In the genomic region with DNA sequence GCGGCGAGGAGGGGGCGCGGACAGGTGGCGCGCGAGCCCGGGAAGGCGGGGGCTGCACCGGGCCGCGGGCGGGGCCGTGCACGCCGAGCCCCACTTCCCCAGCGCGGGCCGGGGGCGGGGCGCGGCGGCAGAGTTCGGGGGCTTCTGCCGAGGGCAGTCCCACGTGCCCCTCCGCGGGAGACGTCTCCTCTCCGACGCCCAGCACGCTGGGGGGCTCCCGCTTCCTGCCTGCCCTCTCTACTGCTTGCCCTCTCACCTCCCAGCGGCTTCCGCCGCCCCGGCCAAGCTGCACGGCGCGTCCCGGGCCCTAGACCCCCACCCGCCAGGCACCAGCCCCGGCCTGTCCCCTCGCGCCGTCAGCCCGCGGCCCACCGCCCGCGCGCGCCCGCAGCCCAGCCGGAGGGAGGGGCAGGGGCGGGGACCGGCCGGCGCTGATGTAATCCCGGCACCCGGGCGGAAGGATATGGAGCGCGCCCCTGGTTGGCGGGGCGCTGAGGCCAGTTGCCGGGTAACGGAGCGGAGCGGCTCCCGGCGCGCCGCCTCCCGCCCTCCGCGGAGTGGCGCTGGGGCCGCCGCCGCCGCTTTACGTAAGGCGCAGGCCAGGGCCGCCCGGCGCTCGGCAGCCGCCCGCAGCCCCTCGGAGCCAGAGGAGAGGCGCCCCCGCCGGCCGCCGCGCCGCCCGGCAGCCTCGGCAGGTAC, we compare ENCODE assay signal across 8 cellular contexts. TPM values are rescaled to one million over a fixed set of nuclear protein-coding genes. Genes with fewer than 3 reads are reported as not detected.
A peak's percentile ranks its signal among the peaks of the same experiment; 100 is the strongest.
DNase-seq lines count a peak whose midpoint lies in the region; ATAC-seq and TF ChIP-seq lines count a peak whose summit lies in the region.

A gene with protein sequence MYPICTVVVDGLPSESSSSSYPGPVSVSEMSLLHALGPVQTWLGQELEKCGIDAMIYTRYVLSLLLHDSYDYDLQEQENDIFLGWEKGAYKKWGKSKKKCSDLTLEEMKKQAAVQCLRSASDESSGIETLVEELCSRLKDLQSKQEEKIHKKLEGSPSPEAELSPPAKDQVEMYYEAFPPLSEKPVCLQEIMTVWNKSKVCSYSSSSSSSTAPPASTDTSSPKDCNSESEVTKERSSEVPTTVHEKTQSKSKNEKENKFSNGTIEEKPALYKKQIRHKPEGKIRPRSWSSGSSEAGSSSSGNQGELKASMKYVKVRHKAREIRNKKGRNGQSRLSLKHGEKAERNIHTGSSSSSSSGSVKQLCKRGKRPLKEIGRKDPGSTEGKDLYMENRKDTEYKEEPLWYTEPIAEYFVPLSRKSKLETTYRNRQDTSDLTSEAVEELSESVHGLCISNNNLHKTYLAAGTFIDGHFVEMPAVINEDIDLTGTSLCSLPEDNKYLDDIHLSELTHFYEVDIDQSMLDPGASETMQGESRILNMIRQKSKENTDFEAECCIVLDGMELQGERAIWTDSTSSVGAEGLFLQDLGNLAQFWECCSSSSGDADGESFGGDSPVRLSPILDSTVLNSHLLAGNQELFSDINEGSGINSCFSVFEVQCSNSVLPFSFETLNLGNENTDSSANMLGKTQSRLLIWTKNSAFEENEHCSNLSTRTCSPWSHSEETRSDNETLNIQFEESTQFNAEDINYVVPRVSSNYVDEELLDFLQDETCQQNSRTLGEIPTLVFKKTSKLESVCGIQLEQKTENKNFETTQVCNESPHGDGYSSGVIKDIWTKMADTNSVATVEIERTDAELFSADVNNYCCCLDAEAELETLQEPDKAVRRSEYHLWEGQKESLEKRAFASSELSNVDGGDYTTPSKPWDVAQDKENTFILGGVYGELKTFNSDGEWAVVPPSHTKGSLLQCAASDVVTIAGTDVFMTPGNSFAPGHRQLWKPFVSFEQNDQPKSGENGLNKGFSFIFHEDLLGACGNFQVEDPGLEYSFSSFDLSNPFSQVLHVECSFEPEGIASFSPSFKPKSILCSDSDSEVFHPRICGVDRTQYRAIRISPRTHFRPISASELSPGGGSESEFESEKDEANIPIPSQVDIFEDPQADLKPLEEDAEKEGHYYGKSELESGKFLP (N-terminal part only) (plus strand): TSS at position 581 of the 699 bp plus-strand sequence. CDS start 41,727 bp downstream, outside the sequence.

- H3K36me3 Mint-ChIP-seq in Caco-2 (ENCODE audit: insufficient read depth, unreplicated experiment) (peaks cover 2% of the 10 kb centered on the region), endodermal cell (ENCODE audit: low read depth) (peaks cover 4% of the 10 kb centered on the region), mesothelial cell of epicardium (no peaks in the 10 kb centered on the region)

- no peaks in the 10 kb centered on the region for H3K36me3 ChIP-seq in Caco-2 (ENCODE audit: control insufficient read depth, insufficient read depth, low read length)
- no peaks in the 10 kb centered on the region for H3K36me3 ChIP-seq in HUES48 (ENCODE audit: control insufficient read depth, insufficient read depth, low read length)
- H3K36me3 ChIP-seq in NT2/D1 (ENCODE audit: insufficient read depth, insufficient read length, low read length), result peaks cover 10% of the 10 kb centered on the region
- H3K36me3 ChIP-seq in endodermal cell (ENCODE audit: control insufficient read depth, insufficient read depth, low read length), result peaks cover 10% of the 10 kb centered on the region

- H3K27ac ChIP-seq in HUES48 (ENCODE audit: low read depth, low read length) (peak within 1 kb of the TSS; percentile 86), endodermal cell (ENCODE audit: low read depth, low read length) (peak within 1 kb of the TSS; percentile 97)

- H3K27me3 Mint-ChIP-seq in Caco-2 (ENCODE audit: insufficient read depth, unreplicated experiment) (no peaks in the 10 kb centered on the region), endodermal cell (ENCODE audit: insufficient read depth) (peaks cover 12% of the 10 kb centered on the region), mesothelial cell of epicardium (ENCODE audit: low read depth) (no peaks in the 10 kb centered on the region)

- peaks cover 8% of the 10 kb centered on the region for H3K4me1 Mint-ChIP-seq in Caco-2 (ENCODE audit: low read depth, unreplicated experiment)
- peaks cover 41% of the 10 kb centered on the region for H3K4me1 Mint-ChIP-seq in endodermal cell
- peaks cover 41% of the 10 kb centered on the region for H3K4me1 Mint-ChIP-seq in mesothelial cell of epicardium

- intact Hi-C loops in Caco-2 (cut with micrococcal nuclease; ENCODE audit: unreplicated experiment), result loop anchor here (2.0 to 5.0 kb wide), 2 partner anchors 60 to 93 kb away; no protein-coding TSS in a partner anchor

- DNase-seq in Caco-2, result peak; percentile 91 to 95
- peak; percentile 84 for DNase-seq in NT2/D1 (ENCODE audit: low read depth, low spot score)
- DNase-seq in activated CD8-positive, alpha-beta memory T cell treated with anti-CD3 and anti-CD28 coated beads, Interleukin-2, amount 50 U/mL, for 1 hour (ENCODE audit: extremely low read depth), result peak; percentile 69
- DNase-seq in endodermal cell, result peak; percentile 95
- DNase-seq in mesothelial cell of epicardium (ENCODE audit: low spot score in 2 of 2, unreplicated experiment in 2 of 2), result peak; percentile 93
- peak; percentile 75 to 87 for DNase-seq in stimulated activated CD8-positive, alpha-beta memory T cell treated with anti-CD3 and anti-CD28 coated beads, Interleukin-15, amount 100 ng/mL, for 4 hours (ENCODE audit: low read depth in 2 of 2)

- H3K9me3 Mint-ChIP-seq in Caco-2 (ENCODE audit: unreplicated experiment), result no peaks in the 10 kb centered on the region
- no peaks in the 10 kb centered on the region for H3K9me3 Mint-ChIP-seq in endodermal cell
- H3K9me3 Mint-ChIP-seq in mesothelial cell of epicardium, result no peaks in the 10 kb centered on the region

- peak; percentile 72 for ATAC-seq in GM21381 (IDR thresholded peaks at IDR 0.05; ENCODE audit: unreplicated experiment)

- TF ChIP-seq CTCF in Caco-2 (IDR thresholded peaks at IDR 0.05; ENCODE audit: insufficient read depth in 1 of 2, low read depth in 1 of 2, low read length in 1 of 2, severe bottlenecking in 1 of 2, unreplicated experiment in 1 of 2), result no peak
- TF ChIP-seq CTCF in endodermal cell (conservative IDR thresholded peaks at IDR 0.05), result no peak
- TF ChIP-seq CTCF in mesothelial cell of epicardium (IDR thresholded peaks at IDR 0.05; ENCODE audit: unreplicated experiment), result no peak

- WGBS in endodermal cell (ENCODE audit: insufficient coverage in 1 of 2, insufficient read length in 1 of 2), 2 experiments, result 0 to 1% methylated on average over 3 to 100 of the region's 100 CpGs

- H3K9me3 ChIP-seq in Caco-2, result no peaks in the 10 kb centered on the region
- no peaks in the 10 kb centered on the region for H3K9me3 ChIP-seq in HUES48 (ENCODE audit: control insufficient read depth, insufficient read depth, low read length)
- H3K9me3 ChIP-seq in NT2/D1 (ENCODE audit: insufficient read depth, low read length), result no peaks in the 10 kb centered on the region
- H3K9me3 ChIP-seq in endodermal cell (ENCODE audit: control insufficient read depth, low read length), result no peaks in the 10 kb centered on the region

- H3K4me1 ChIP-seq in Caco-2, result no peaks in the 10 kb centered on the region
- H3K4me1 ChIP-seq in HUES48 (ENCODE audit: control insufficient read depth, insufficient read depth, low read length), result peaks cover 34% of the 10 kb centered on the region
- peaks cover 16% of the 10 kb centered on the region for H3K4me1 ChIP-seq in NT2/D1 (ENCODE audit: insufficient read depth, insufficient read length)
- H3K4me1 ChIP-seq in endodermal cell (ENCODE audit: control insufficient read depth, insufficient read depth, low read length), result peaks cover 15% of the 10 kb centered on the region

- H3K27ac Mint-ChIP-seq in Caco-2 (ENCODE audit: unreplicated experiment), result peak within 1 kb of the TSS; percentile 72
- H3K27ac Mint-ChIP-seq in endodermal cell, result peak within 1 kb of the TSS; percentile 26
- peak within 1 kb of the TSS; percentile 93 for H3K27ac Mint-ChIP-seq in mesothelial cell of epicardium

- H3K9ac ChIP-seq in HUES48 (ENCODE audit: low read depth, low read length) (peak within 1 kb of the TSS; percentile 77), NT2/D1 (ENCODE audit: insufficient read length, low read depth) (peak within 1 kb of the TSS; percentile 92), endodermal cell (ENCODE audit: extremely low read depth, low read length, poor library complexity, severe bottlenecking) (peak within 1 kb of the TSS; percentile 87)

- no TSS peak for BruUV-seq in Caco-2 (replicated peaks; lab: Mats Ljungman, UMichigan)

- H3K4me3 Mint-ChIP-seq in Caco-2 (ENCODE audit: unreplicated experiment) (peak within 1 kb of the TSS; percentile 75), endodermal cell (peak within 1 kb of the TSS; percentile 69), mesothelial cell of epicardium (peak within 1 kb of the TSS; percentile 79)

- H3K4me3 ChIP-seq in Caco-2 (ENCODE audit: low read depth, low read length) (peak within 1 kb of the TSS; percentile 97), HUES48 (ENCODE audit: low read depth, low read length) (peak within 1 kb of the TSS; percentile 81), NT2/D1 (ENCODE audit: insufficient read length, low read depth) (peak within 1 kb of the TSS; percentile 82), endodermal cell (ENCODE audit: low read length) (peak within 1 kb of the TSS; percentile 92)

- H3K27me3 ChIP-seq in Caco-2 (replicated peaks; ENCODE audit: control insufficient read depth, insufficient read depth, low read length), result no peaks in the 10 kb centered on the region
- peaks cover 4% of the 10 kb centered on the region; the same call in 1 of the 2 replicates for H3K27me3 ChIP-seq in HUES48 (ENCODE audit: control insufficient read depth, insufficient read depth, low read length)
- peaks cover 12% of the 10 kb centered on the region for H3K27me3 ChIP-seq in NT2/D1 (ENCODE audit: insufficient read depth, insufficient read length)
- peaks cover 11% of the 10 kb centered on the region for H3K27me3 ChIP-seq in endodermal cell (ENCODE audit: control insufficient read depth, insufficient read depth, low read length, poor library complexity, severe bottlenecking)

- CTCF ChIA-PET in Caco-2 (lab: Charles Lee), result no interaction called here

- POLR2A ChIA-PET in Caco-2 (lab: Charles Lee), result no interaction called here

RNA-seq across cellular contexts. Expression of the gene that starts here (rescaled TPM):
- total RNA-seq in Caco-2 (2022), result 19.7 and 20.3 TPM in 2 replicates
- total RNA-seq in endodermal cell, result 10 to 100 TPM; 32.9 to 43.5 TPM
- polyA plus RNA-seq in endodermal cell (2013, experiment 1 of 2), result 30.0 TPM
- polyA plus RNA-seq in endodermal cell (2013, experiment 2 of 2), result 32.5 TPM
- total RNA-seq in mesothelial cell of epicardium, result 36.5 to 39.6 TPM (median 37.8 TPM) in 3 replicates

Comparison
In these comparisons a context has a peak if more than half of its experiments do, and no peak if none do; other contexts are left out.
1. Peak in every context shown above with its lines: DNase-seq, ATAC-seq, H3K4me3 ChIP-seq and H3K27ac ChIP-seq.
2. H3K27ac Mint-ChIP-seq: peak in every context shown above with its lines; median percentile 93 in mesothelial cell of epicardium; 72 in Caco-2; 26 in endodermal cell.